Comparison of ENCODE assay signal across 8 cellular contexts in the genomic region with DNA sequence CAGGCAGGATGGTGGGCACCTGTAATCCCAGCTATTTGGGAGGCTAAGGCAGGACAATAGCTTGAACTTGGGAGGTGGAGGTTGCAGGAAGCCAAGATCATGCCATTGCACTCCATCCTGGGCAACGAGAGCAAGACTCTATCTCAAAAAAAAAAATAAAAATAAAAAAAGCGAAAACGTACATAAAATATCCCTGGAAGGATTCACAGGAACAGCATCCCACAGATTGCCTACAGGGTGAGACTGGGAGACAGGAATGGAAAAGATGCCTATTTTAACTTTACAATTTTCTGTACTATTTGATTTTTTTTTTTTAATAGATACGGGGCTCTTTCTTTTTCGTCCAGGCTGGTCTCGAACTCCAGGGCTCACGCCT. TPM values are rescaled to one million over a fixed set of nuclear protein-coding genes. Genes with fewer than 3 reads are reported as not detected.
DNase-seq lines count a peak whose midpoint lies in the region; ATAC-seq and TF ChIP-seq lines count a peak whose summit lies in the region.

No MANE protein-coding gene starts in this region.

- no peak overlapping the region for H3K27ac Mint-ChIP-seq in activated T-helper 2 cell treated with anti-CD3 and anti-CD28 coated beads, Interferon-gamma antibody, Interleukin-2, Interleukin-4, amounts not matched to agents 10 μg/mL and 5 μg/mL and 100 μg/mL, durations not matched to agents 14 hours and 24 hours and 36 hours
- H3K27ac Mint-ChIP-seq in stimulated activated naive CD8-positive, alpha-beta T cell treated with anti-CD3 and anti-CD28 coated beads, Interleukin-15, amount 100 ng/mL, for 72 hours, result peak overlapping the region in 1 of 2 donors; percentile 86

- no peaks in the 10 kb centered on the region for H3K36me3 Mint-ChIP-seq in activated T-helper 2 cell treated with anti-CD3 and anti-CD28 coated beads, Interferon-gamma antibody, Interleukin-2, Interleukin-4, amounts not matched to agents 10 μg/mL and 5 μg/mL and 100 μg/mL, durations not matched to agents 14 hours and 24 hours and 36 hours (ENCODE audit: low read depth)

- peak overlapping the region; percentile 97 for H3K4me2 ChIP-seq in SK-N-SH

- peaks cover 25% of the 10 kb centered on the region for H3K27me3 Mint-ChIP-seq in activated T-helper 2 cell treated with anti-CD3 and anti-CD28 coated beads, Interferon-gamma antibody, Interleukin-2, Interleukin-4, amounts not matched to agents 10 μg/mL and 5 μg/mL and 100 μg/mL, durations not matched to agents 14 hours and 24 hours and 36 hours (ENCODE audit: low read depth)
- peaks cover 31% of the 10 kb centered on the region for H3K27me3 Mint-ChIP-seq in stimulated activated naive CD8-positive, alpha-beta T cell treated with anti-CD3 and anti-CD28 coated beads, Interleukin-15, amount 100 ng/mL, for 72 hours

- CTCF ChIA-PET in SK-N-SH (lab: Yijun Ruan, JAX), result interaction anchor here (1.6 kb wide), 1 partner anchor 71 kb away, joined by 5 read pairs; no protein-coding TSS in a partner anchor

- TF ChIP-seq RAD21 in SK-N-SH (IDR thresholded peaks at IDR 0.05; ENCODE audit: low read length), result no peak

- peaks cover 11% of the 10 kb centered on the region for H3K4me1 Mint-ChIP-seq in activated T-helper 2 cell treated with anti-CD3 and anti-CD28 coated beads, Interferon-gamma antibody, Interleukin-2, Interleukin-4, amounts not matched to agents 10 μg/mL and 5 μg/mL and 100 μg/mL, durations not matched to agents 14 hours and 24 hours and 36 hours (ENCODE audit: low read depth)
- peaks cover 28% of the 10 kb centered on the region for H3K4me1 Mint-ChIP-seq in stimulated activated naive CD8-positive, alpha-beta T cell treated with anti-CD3 and anti-CD28 coated beads, Interleukin-15, amount 100 ng/mL, for 72 hours

- peaks cover 29% of the 10 kb centered on the region for H3K79me2 ChIP-seq in SK-N-SH (ENCODE audit: insufficient read depth)

- WGBS in SK-N-SH (ENCODE audit: low lambda C conversion rate), result 58% methylated on average over 7 of the region's 7 CpGs

- TF ChIP-seq CTCF in SK-N-SH (IDR thresholded peaks at IDR 0.05), result no peak

- peak overlapping the region; percentile 93 for H2AFZ ChIP-seq in SK-N-SH (ENCODE audit: low read depth)

- H3K4me1 ChIP-seq in SK-N-SH (ENCODE audit: control insufficient read depth in 1 of 2, insufficient read depth in 2 of 2, low read depth in 1 of 2, low read length in 1 of 2) (peaks cover 0 to 6% of the 10 kb centered on the region in 2 experiments; a peak in 2 of 4 replicates), iPS-20b (ENCODE audit: insufficient read depth, low read length) (no peaks in the 10 kb centered on the region)

- H3K9ac ChIP-seq in SK-N-SH (peak overlapping the region; percentile 62; the same call in 1 of the 2 replicates), iPS-20b (ENCODE audit: low read depth, low read length) (no peak overlapping the region)

- POLR2A ChIA-PET in SK-N-SH (lab: Yijun Ruan, JAX), result interaction anchor here (1.3 kb wide), 1 partner anchor 14 kb away, joined by 4 read pairs; no protein-coding TSS in a partner anchor

- intact Hi-C loops in activated T-helper 2 cell treated with anti-CD3 and anti-CD28 coated beads, Interferon-gamma antibody, Interleukin-2, Interleukin-4, amounts not matched to agents 10 μg/mL and 5 μg/mL and 100 μg/mL, durations not matched to agents 14 hours and 24 hours and 36 hours (cut with micrococcal nuclease), result no loop called here
- intact Hi-C loops in posterior vena cava (cut with DNase I), result no loop called here

- H3K27me3 ChIP-seq in SK-N-SH (ENCODE audit: insufficient read depth) (no peaks in the 10 kb centered on the region), iPS-20b (ENCODE audit: insufficient read depth, low read length) (peaks cover 56% of the 10 kb centered on the region)

- no peak for ATAC-seq in SK-N-SH treated with all-trans-retinoic acid at 6 μM for 48 hours
- ATAC-seq in stimulated activated naive CD8-positive, alpha-beta T cell treated with anti-CD3 and anti-CD28 coated beads, Interleukin-15, amount 100 ng/mL, for 72 hours, result no peak
- ATAC-seq in HG03196 (IDR thresholded peaks at IDR 0.05; ENCODE audit: unreplicated experiment), result no peak

- no peaks in the 10 kb centered on the region for H3K9me3 Mint-ChIP-seq in activated T-helper 2 cell treated with anti-CD3 and anti-CD28 coated beads, Interferon-gamma antibody, Interleukin-2, Interleukin-4, amounts not matched to agents 10 μg/mL and 5 μg/mL and 100 μg/mL, durations not matched to agents 14 hours and 24 hours and 36 hours
- no peaks in the 10 kb centered on the region for H3K9me3 Mint-ChIP-seq in stimulated activated naive CD8-positive, alpha-beta T cell treated with anti-CD3 and anti-CD28 coated beads, Interleukin-15, amount 100 ng/mL, for 72 hours

- H3K36me3 ChIP-seq in SK-N-SH (replicated peaks in 1 of 2; ENCODE audit: control insufficient read depth in 1 of 2, insufficient read depth in 2 of 2, low read length in 1 of 2) (no peaks in the 10 kb centered on the region), iPS-20b (ENCODE audit: insufficient read depth, low read depth, low read length) (no peaks in the 10 kb centered on the region)

- H3K27ac ChIP-seq in SK-N-SH (ENCODE audit: low read depth in 2 of 2, low read length in 1 of 2) (peak overlapping the region; percentile 49 to 81; a peak in 3 of 4 replicates), iPS-20b (ENCODE audit: low read length) (no peak overlapping the region), substantia nigra (ENCODE audit: low read depth, low read length, poor library complexity, severe bottlenecking) (no peak overlapping the region)

- no peak for TF ChIP-seq EP300 in SK-N-SH (IDR thresholded peaks at IDR 0.05; ENCODE audit: borderline replicate concordance in 1 of 2, low read depth in 1 of 2, low read length in 1 of 2)

- H3F3A ChIP-seq in SK-N-SH (replicated peaks; ENCODE audit: insufficient read depth), result no peaks in the 10 kb centered on the region

- DNase-seq in SK-N-SH (no peak), posterior vena cava (ENCODE audit: low spot score) (no peak), substantia nigra (lab: John Stamatoyannopoulos, UW) (no peak)
- DNase-seq in activated T-helper 2 cell treated with anti-CD3 and anti-CD28 coated beads, Interferon-gamma antibody, Interleukin-2, Interleukin-4, amounts not matched to agents 10 μg/mL and 5 μg/mL and 100 μg/mL, durations not matched to agents 14 hours and 24 hours and 36 hours (ENCODE audit: low spot score), result no peak
- no peak for DNase-seq in stimulated activated naive CD8-positive, alpha-beta T cell treated with anti-CD3 and anti-CD28 coated beads, Interleukin-15, amount 100 ng/mL, for 72 hours

- no peaks in the 10 kb centered on the region for H3K9me3 ChIP-seq in SK-N-SH
- H3K9me3 ChIP-seq in iPS-20b (ENCODE audit: insufficient read depth, low read depth, low read length), result no peaks in the 10 kb centered on the region

- H3K4me3 ChIP-seq in SK-N-SH (ENCODE audit: low read depth in 2 of 2, low read length in 1 of 2), result peak overlapping the region; percentile 74 to 81
- H3K4me3 ChIP-seq in iPS-20b (ENCODE audit: low read length), result peak overlapping the region; percentile 68

- peak overlapping the region; percentile 89 for H3K4me3 Mint-ChIP-seq in activated T-helper 2 cell treated with anti-CD3 and anti-CD28 coated beads, Interferon-gamma antibody, Interleukin-2, Interleukin-4, amounts not matched to agents 10 μg/mL and 5 μg/mL and 100 μg/mL, durations not matched to agents 14 hours and 24 hours and 36 hours (ENCODE audit: low read depth)
- H3K4me3 Mint-ChIP-seq in stimulated activated naive CD8-positive, alpha-beta T cell treated with anti-CD3 and anti-CD28 coated beads, Interleukin-15, amount 100 ng/mL, for 72 hours, result peak overlapping the region; percentile 91 to 97

- H3K9me2 ChIP-seq in SK-N-SH, result no peaks in the 10 kb centered on the region

- no peaks in the 10 kb centered on the region for H4K20me1 ChIP-seq in SK-N-SH (ENCODE audit: insufficient read depth)

TF ChIP-seq in SK-N-SH, 30 proteins besides CTCF, POLR2A, EP300 and RAD21 (continues in another document):
- TF ChIP-seq TCF12 (IDR thresholded peaks at IDR 0.05), result no peak
- TF ChIP-seq TEAD4 (IDR thresholded peaks at IDR 0.05; ENCODE audit: borderline replicate concordance, insufficient read depth), result no peak
- TF ChIP-seq RXRA (IDR thresholded peaks at IDR 0.05; ENCODE audit: borderline replicate concordance, low read depth), result no peak
- TF ChIP-seq TAF1 (IDR thresholded peaks at IDR 0.05; ENCODE audit: borderline replicate concordance, low read depth, low read length), result no peak
- TF ChIP-seq NRF1 (IDR thresholded peaks at IDR 0.05; ENCODE audit: low read depth, low read length), result no peak
- TF ChIP-seq RCOR1 (IDR thresholded peaks at IDR 0.05; ENCODE audit: low read length), result no peak
- no peak for TF ChIP-seq CHD2 (IDR thresholded peaks at IDR 0.05; ENCODE audit: low read length, partially characterized antibody)
- TF ChIP-seq POLR2AphosphoS5 (IDR thresholded peaks at IDR 0.05; ENCODE audit: low read depth, low read length), result no peak
- no peak for TF ChIP-seq GABPA (IDR thresholded peaks at IDR 0.05; ENCODE audit: low read depth)

TF ChIP-seq in SK-N-SH treated with all-trans-retinoic acid at 6 μM for 48 hours, 23 proteins besides CTCF, POLR2A, EP300 and RAD21 (continues in another document):
- no peak for TF ChIP-seq CSDC2 (CRISPR knock-in tag; IDR thresholded peaks at IDR 0.05)
- TF ChIP-seq OSR1 (CRISPR knock-in tag; IDR thresholded peaks at IDR 0.05), result no peak
- TF ChIP-seq ZNF8 (CRISPR knock-in tag; IDR thresholded peaks at IDR 0.05), result no peak
- TF ChIP-seq GLIS3 (CRISPR knock-in tag; IDR thresholded peaks at IDR 0.05), result no peak
- TF ChIP-seq, protein P1, sequence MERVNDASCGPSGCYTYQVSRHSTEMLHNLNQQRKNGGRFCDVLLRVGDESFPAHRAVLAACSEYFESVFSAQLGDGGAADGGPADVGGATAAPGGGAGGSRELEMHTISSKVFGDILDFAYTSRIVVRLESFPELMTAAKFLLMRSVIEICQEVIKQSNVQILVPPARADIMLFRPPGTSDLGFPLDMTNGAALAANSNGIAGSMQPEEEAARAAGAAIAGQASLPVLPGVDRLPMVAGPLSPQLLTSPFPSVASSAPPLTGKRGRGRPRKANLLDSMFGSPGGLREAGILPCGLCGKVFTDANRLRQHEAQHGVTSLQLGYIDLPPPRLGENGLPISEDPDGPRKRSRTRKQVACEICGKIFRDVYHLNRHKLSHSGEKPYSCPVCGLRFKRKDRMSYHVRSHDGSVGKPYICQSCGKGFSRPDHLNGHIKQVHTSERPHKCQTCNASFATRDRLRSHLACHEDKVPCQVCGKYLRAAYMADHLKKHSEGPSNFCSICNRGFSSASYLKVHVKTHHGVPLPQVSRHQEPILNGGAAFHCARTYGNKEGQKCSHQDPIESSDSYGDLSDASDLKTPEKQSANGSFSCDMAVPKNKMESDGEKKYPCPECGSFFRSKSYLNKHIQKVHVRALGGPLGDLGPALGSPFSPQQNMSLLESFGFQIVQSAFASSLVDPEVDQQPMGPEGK (CRISPR knock-in tag; IDR thresholded peaks at IDR 0.05; ENCODE audit: borderline replicate concordance), result no peak
- no peak for TF ChIP-seq ZFP3 (CRISPR knock-in tag; IDR thresholded peaks at IDR 0.05)

RNA-seq across cellular contexts. Expression of gene NBPF3, which starts 0.6 kb away (rescaled TPM):
- polyA plus RNA-seq in SK-N-SH (2012; rRNA removed), result 6.4 and 8.7 TPM in 2 replicates
- 5.4 and 6.7 TPM in 2 replicates for polyA plus RNA-seq in SK-N-SH (2012; cell fraction: cytosol; rRNA removed)
- polyA plus RNA-seq in SK-N-SH (2012; cell fraction: nucleus; rRNA removed), result 13.0 and 19.0 TPM in 2 replicates
- total RNA-seq in activated T-helper 2 cell treated with anti-CD3 and anti-CD28 coated beads, Interferon-gamma antibody, Interleukin-2, Interleukin-4, amounts not matched to agents 10 μg/mL and 5 μg/mL and 100 μg/mL, durations not matched to agents 14 hours and 24 hours and 36 hours, result 3.9 and 4.3 TPM in 2 replicates
- 1 to 10 TPM; 5.2 to 6.8 TPM for total RNA-seq in posterior vena cava

Comparison
In these comparisons a context has a peak if more than half of its experiments do, and no peak if none do; other contexts are left out.
1. H3K27ac ChIP-seq: peak in SK-N-SH (2 of 2); none in iPS-20b (single experiment) and substantia nigra (single experiment).